ENCODE assay signal across 33 cellular contexts in the genomic region with DNA sequence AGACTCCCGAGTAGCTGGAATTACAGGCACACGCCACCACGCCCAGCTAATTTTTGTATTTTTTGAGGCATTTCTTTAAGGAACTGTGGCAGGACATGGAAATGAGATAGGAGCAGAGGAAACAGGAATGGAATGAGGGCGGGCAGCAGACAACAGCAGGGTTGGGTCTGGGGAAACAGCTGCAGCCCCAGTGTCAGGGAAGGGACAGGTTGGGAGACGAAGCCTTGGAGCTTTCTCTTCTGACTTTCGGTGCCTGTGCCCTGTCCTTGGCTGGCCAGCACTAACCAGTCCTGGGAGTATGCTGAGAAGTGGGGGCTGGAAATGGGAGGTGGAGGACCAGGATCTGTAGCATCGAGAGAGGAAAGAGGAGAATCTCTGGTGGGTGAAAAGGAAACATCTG. TPM values are rescaled to one million over a fixed set of nuclear protein-coding genes. Genes with fewer than 3 reads are reported as not detected.
DNase-seq lines count a peak whose midpoint lies in the region; ATAC-seq, FAIRE-seq and TF ChIP-seq lines count a peak whose summit lies in the region.
"Had no signal": no experiment of that assay in that cellular context is flagged by ENCODE, and none has a peak within 500 bp of the region (broad histone marks: within the 10 kb centered on the region; RNA-seq: fewer than 3 reads in every experiment).

No MANE protein-coding gene starts in this region.

- peak; percentile 81 for FAIRE-seq in endothelial cell of umbilical vein (lab: Jason Lieb, UNC)
- FAIRE-seq: TTC549 had no signal

- H3K9me1 ChIP-seq in endothelial cell of umbilical vein (replicated peaks; ENCODE audit: control insufficient read depth, extremely low read depth, insufficient read depth, low read length): no peaks in the 10 kb centered on the region

- no TSS peak for BruUV-seq in endothelial cell of umbilical vein (replicated peaks; lab: Mats Ljungman, UMichigan)

- H3K36me3 ChIP-seq in endothelial cell of umbilical vein (ENCODE audit: control insufficient read depth in 2 of 2, extremely low read depth in 1 of 2, insufficient read depth in 2 of 2, low read length in 2 of 2) (no peaks in the 10 kb centered on the region), spleen (no peaks in the 10 kb centered on the region), aorta (ENCODE audit: control insufficient read depth in 1 of 2, insufficient read depth in 2 of 2, low read length in 1 of 2) (no peaks in the 10 kb centered on the region)
- H3K36me3 ChIP-seq: left lung, ovary, upper lobe of right lung had no signal

- no peak overlapping the region for H3K9ac ChIP-seq in endothelial cell of umbilical vein (replicated peaks; ENCODE audit: extremely low read depth, insufficient read depth, low read length)
- H3K9ac ChIP-seq: GM23248 had no signal

- H2AFZ ChIP-seq in endothelial cell of umbilical vein (ENCODE audit: low read depth, low read length): peak overlapping the region; percentile 93
- H2AFZ ChIP-seq: GM23248 had no signal

- H3K4me1 ChIP-seq in endothelial cell of umbilical vein (ENCODE audit: control insufficient read depth, extremely low read depth, insufficient read depth, low read length): peaks cover 7% of the 10 kb centered on the region
- no peaks in the 10 kb centered on the region for H3K4me1 ChIP-seq in spleen
- no peaks in the 10 kb centered on the region for H3K4me1 ChIP-seq in aorta (ENCODE audit: control insufficient read depth in 1 of 2, insufficient read depth in 2 of 2, low read length in 2 of 2)
- H3K4me1 ChIP-seq: foreskin keratinocyte, heart right ventricle, left lung, upper lobe of right lung had no signal

- TF ChIP-seq CTCF in endothelial cell of umbilical vein (IDR thresholded peaks at IDR 0.05; ENCODE audit: extremely low read depth in 1 of 2, insufficient read depth in 1 of 2, low read depth in 1 of 2, low read length in 2 of 2) (no peak), spleen (IDR thresholded peaks at IDR 0.05 in 8 of 11, conservative IDR thresholded peaks at IDR 0.05 in 3 of 11) (no peak)

- no peaks in the 10 kb centered on the region for H3K79me2 ChIP-seq in endothelial cell of umbilical vein (ENCODE audit: control insufficient read depth, insufficient read depth, low read length)

- dilution Hi-C loops in endothelial cell of umbilical vein (cut with MboI; ENCODE audit: extremely low pct_ligation_motif_present, low sequenced_read_pairs): no loop called here

- peak; percentile 68 for DNase-seq in LHCN-M2 (ENCODE audit: low read depth)
- DNase-seq in endothelial cell of umbilical vein (ENCODE audit: low read depth, low spot score): peak; percentile 74
- DNase-seq in lung microvascular endothelial cell (ENCODE audit: low read depth in 2 of 2): peak; percentile 1 to 54
- DNase-seq in spleen: no peak
- no peak for DNase-seq in aorta
- DNase-seq in C1 segment of cervical spinal cord (lab: John Stamatoyannopoulos, UW): no peak
- DNase-seq: activated CD4-positive, alpha-beta memory T cell treated with anti-CD3 and anti-CD28 coated beads for 36 hours; activated CD8-positive, alpha-beta memory T cell treated with anti-CD3 and anti-CD28 coated beads, Interleukin-2, amount 50 U/mL, for 48 hours; activated naive CD4-positive, alpha-beta T cell treated with anti-CD3 and anti-CD28 coated beads, Interleukin-2, amount 10 ng/mL, durations not matched to agents 7 days and 5 days; amniotic stem cell; Calu3; foreskin keratinocyte; GM23248; heart right ventricle; immature natural killer cell; left lung; natural killer cell; NCI-H1092; NCI-H2029; NCI-H226; ovary; retina; RPMI8226; stimulated activated CD4-positive, alpha-beta T cell treated with anti-CD3 and anti-CD28 coated beads, Interleukin-2, amount 100 ng/mL, for 48 hours; upper lobe of right lung had no signal

- H3K4me3 ChIP-seq in endothelial cell of umbilical vein (replicated peaks in 1 of 3; ENCODE audit: insufficient read depth in 1 of 3, low read depth in 1 of 3, low read length in 3 of 3) (peak overlapping the region in 1 of 3 experiments; percentile 26), spleen (no peak overlapping the region), aorta (ENCODE audit: low read length in 2 of 2) (no peak overlapping the region)
- H3K4me3 ChIP-seq: GM23248, heart right ventricle, left lung, ovary, upper lobe of right lung had no signal

- CTCF ChIA-PET in endothelial cell of umbilical vein (lab: Charles Lee): interaction anchor here (0.8 to 2.2 kb wide), 6 partner anchors 9 to 396 kb away, joined by 3 to 7 read pairs (median 3); no protein-coding TSS in a partner anchor

- no peak overlapping the region for H3K27ac ChIP-seq in endothelial cell of umbilical vein (ENCODE audit: insufficient read depth, low read depth, low read length)
- peak overlapping the region in 5 of 8 donors; percentile 37 to 68 (median 48) for H3K27ac ChIP-seq in spleen
- H3K27ac ChIP-seq in aorta (ENCODE audit: low read depth in 1 of 2, low read length in 2 of 2): no peak overlapping the region
- H3K27ac ChIP-seq: foreskin keratinocyte, GM23248, heart right ventricle, left lung, ovary, upper lobe of right lung had no signal

- WGBS in spleen, 5 donors: 51 to 67% (median 59%) methylated on average over 7 of the region's 7 CpGs
- WGBS in aorta, 2 donors: 58 to 70% methylated on average over 7 of the region's 7 CpGs

- H3K27me3 ChIP-seq in endothelial cell of umbilical vein (ENCODE audit: control insufficient read depth in 2 of 2, insufficient read depth in 2 of 2, low read length in 2 of 2) (peaks cover 7% of the 10 kb centered on the region in 2 experiments), spleen (replicated peaks in 1 of 7) (peaks cover 0 to 11% (median 0%) of the 10 kb centered on the region in 7 donors), aorta (ENCODE audit: control insufficient read depth in 1 of 2, insufficient read depth in 2 of 2, low read length in 1 of 2) (no peaks in the 10 kb centered on the region)
- H3K27me3 ChIP-seq: foreskin keratinocyte, ovary had no signal

- H3K9me3 ChIP-seq in endothelial cell of umbilical vein (replicated peaks; ENCODE audit: control insufficient read depth, insufficient read depth, low read length): no peaks in the 10 kb centered on the region
- H3K9me3 ChIP-seq in spleen: no peaks in the 10 kb centered on the region
- H3K9me3 ChIP-seq in aorta (ENCODE audit: control insufficient read depth, low read length): no peaks in the 10 kb centered on the region
- H3K9me3 ChIP-seq: heart right ventricle, left lung, ovary, upper lobe of right lung had no signal

- H3K4me2 ChIP-seq in endothelial cell of umbilical vein (ENCODE audit: insufficient read depth, low read length): peak overlapping the region; percentile 80

- POLR2A ChIA-PET in endothelial cell of umbilical vein (lab: Charles Lee): no interaction called here

- no peak for ATAC-seq in GM21723 (IDR thresholded peaks at IDR 0.05; ENCODE audit: unreplicated experiment)
- no peak for ATAC-seq in aorta (ENCODE audit: low FRiP score)
- ATAC-seq: activated CD4-positive, CD25-positive, alpha-beta regulatory T cell treated with anti-CD3 and anti-CD28 coated beads, Interleukin-2, amount 50 U/mL, for 24 hours; foreskin keratinocyte; left lung; natural killer cell; upper lobe of right lung had no signal

- H4K20me1 ChIP-seq in endothelial cell of umbilical vein (replicated peaks; ENCODE audit: control insufficient read depth, extremely low read depth, insufficient read depth, low read length): no peaks in the 10 kb centered on the region

- TF ChIP-seq POLR2A in endothelial cell of umbilical vein (IDR thresholded peaks at IDR 0.05; ENCODE audit: low read depth, low read length) (no peak), spleen (IDR thresholded peaks at IDR 0.05) (no peak)

- intact Hi-C loops in endothelial cell of umbilical vein (cut with micrococcal nuclease) (no loop called here), spleen (cut with DNase I; ENCODE audit: low total_unique reads) (no loop called here), aorta (cut with DNase I) (no loop called here)

TF ChIP-seq in endothelial cell of umbilical vein, 7 proteins besides CTCF, POLR2A, EP300 and RAD21:
- TF ChIP-seq FOS (IDR thresholded peaks at IDR 0.05; ENCODE audit: borderline replicate concordance, insufficient read depth, low read length) (no peak), MYC (IDR thresholded peaks at IDR 0.05; ENCODE audit: low read depth, low read length) (no peak), MAX (IDR thresholded peaks at IDR 0.05; ENCODE audit: insufficient read depth, insufficient read length) (no peak), GATA2 (IDR thresholded peaks at IDR 0.05; ENCODE audit: insufficient read depth, insufficient read length, low read depth, low read length) (no peak), POLR2AphosphoS5 (IDR thresholded peaks at IDR 0.05; ENCODE audit: insufficient read depth, low read depth, low read length) (no peak), EZH2 (IDR thresholded peaks at IDR 0.05; ENCODE audit: borderline replicate concordance, low read depth, low read length, severe bottlenecking) (no peak), JUN (IDR thresholded peaks at IDR 0.05; ENCODE audit: borderline replicate concordance, insufficient read depth, insufficient read length, low read depth) (no peak)
TF ChIP-seq in endothelial cell of umbilical vein: peak in this region for 0.

RNA-seq across cellular contexts. Expression of gene ATOH7, which starts 47.4 kb away (rescaled TPM):
- total RNA-seq in LHCN-M2 (2014; rRNA removed): 0.11 TPM in 1 of 2 replicates, not detected in the other
- polyA plus RNA-seq in LHCN-M2 (2012): 0.05 TPM
- not detected in 2 replicates for total RNA-seq in endothelial cell of umbilical vein
- polyA plus RNA-seq in endothelial cell of umbilical vein: 0.05 TPM in 1 of 2 replicates, not detected in the other
- polyA plus RNA-seq in endothelial cell of umbilical vein (2011; cell fraction: cytosol; rRNA removed): not detected in 2 replicates
- 0.16 TPM in 1 of 2 replicates, not detected in the other for polyA plus RNA-seq in endothelial cell of umbilical vein (2011; cell fraction: nucleus; rRNA removed)
- polyA plus RNA-seq in endothelial cell of umbilical vein (2012): not detected in 2 replicates
- polyA minus RNA-seq in endothelial cell of umbilical vein: not detected in 2 replicates
- not detected for polyA minus RNA-seq in endothelial cell of umbilical vein (2011; cell fraction: cytosol; rRNA and poly(A)+ RNA removed)
- not detected in 2 replicates for polyA minus RNA-seq in endothelial cell of umbilical vein (2011; cell fraction: nucleus; rRNA and poly(A)+ RNA removed)
- total RNA-seq in lung microvascular endothelial cell: not detected in 2 replicates
- not detected for total RNA-seq in spleen
- polyA plus RNA-seq in spleen: under 1 TPM; 0.04 to 0.10 (median 0.08) TPM
- under 1 TPM in 1 of 2 donors, not detected in 1; 0.23 TPM for total RNA-seq in aorta
- polyA plus RNA-seq in aorta: not detected
- total RNA-seq: activated CD4-positive, alpha-beta memory T cell treated with anti-CD3 and anti-CD28 coated beads for 36 hours; Calu3; epithelial cell of proximal tubule; GM23248; heart right ventricle; left lung; natural killer cell; subcutaneous adipose tissue; T-helper 1 cell treated with Interleukin-12 subunit alpha and Interleukin-12 subunit beta and Interleukin-4 antibody, amounts not matched to agents 30 ng/mL and 1 ng/mL, for 36 hours; upper lobe of right lung had no signal
- polyA plus RNA-seq: CD14-positive monocyte, foreskin keratinocyte, GM23248, IgD-negative memory B cell, immature natural killer cell had no signal

Comparison
In these comparisons a context has a peak if more than half of its experiments do, and no peak if none do; other contexts are left out.
1. DNase-seq: peak in LHCN-M2 (single experiment), endothelial cell of umbilical vein (single experiment) and lung microvascular endothelial cell (2 of 2); none in spleen (single experiment), aorta (0 of 2) and C1 segment of cervical spinal cord (0 of 14).
2. H3K27ac ChIP-seq: peak in spleen (5 of 8); none in endothelial cell of umbilical vein (single experiment) and aorta (0 of 2).